In the genomic region with DNA sequence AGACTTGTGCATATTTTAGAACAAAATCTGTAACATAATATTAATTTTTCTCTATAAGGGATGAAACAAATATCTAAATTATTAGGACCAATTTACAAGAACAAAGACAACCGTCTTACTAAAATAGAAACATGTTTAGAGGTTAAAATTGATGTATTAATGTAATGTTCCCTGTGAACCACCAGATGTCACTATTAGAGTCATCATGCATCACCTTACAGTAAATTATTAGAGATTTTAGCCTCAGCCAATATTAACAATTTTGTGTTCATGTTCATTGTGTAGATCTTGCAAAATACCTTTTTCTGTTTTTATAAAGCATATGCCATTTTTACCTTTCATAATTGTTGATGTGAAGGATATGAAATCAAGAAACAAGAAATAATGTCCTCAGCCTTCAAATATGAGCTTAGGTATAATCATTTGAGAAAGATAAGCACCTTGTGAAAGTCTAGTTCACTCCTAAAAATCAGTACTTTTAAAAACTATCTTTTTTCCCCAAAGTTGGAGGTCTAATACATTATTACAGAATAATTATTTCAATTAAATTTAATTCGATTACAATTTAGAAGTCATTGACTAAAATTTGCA, we compare ENCODE assay signal across 8 cellular contexts.
DNase-seq lines count a peak whose midpoint lies in the region; ATAC-seq, FAIRE-seq and TF ChIP-seq lines count a peak whose summit lies in the region.

No MANE protein-coding gene starts in this region.

- H3K27ac Mint-ChIP-seq in activated CD8-positive, alpha-beta T cell treated with anti-CD3 and anti-CD28 coated beads, Interleukin-2, amount 10 ng/mL, durations not matched to agents 7 days and 5 days, result no peak overlapping the region

- H3K27ac ChIP-seq in RWPE1, result no peak overlapping the region

- peak; percentile 100 for FAIRE-seq in islet of Langerhans (lab: Jason Lieb, UNC)

- POLR2A ChIA-PET in RWPE1 (lab: Yijun Ruan, JAX; ENCODE audit: low non-redundant PET), result no interaction called here
- POLR2A ChIA-PET in activated CD8-positive, alpha-beta T cell treated with anti-CD3 and anti-CD28 coated beads, Interleukin-2, amount 10 ng/mL, durations not matched to agents 7 days and 5 days (lab: Charles Lee), result no interaction called here

- CTCF ChIA-PET in RWPE1 (lab: Yijun Ruan, JAX), result interaction anchor here (0.6 to 1.5 kb wide), 14 partner anchors 10 to 1379 kb away, joined by 3 to 7 read pairs (median 4); no protein-coding TSS in a partner anchor
- CTCF ChIA-PET in activated CD8-positive, alpha-beta T cell treated with anti-CD3 and anti-CD28 coated beads, Interleukin-2, amount 10 ng/mL, durations not matched to agents 7 days and 5 days (lab: Charles Lee), result interaction anchor here (0.7 to 1.6 kb wide), 3 partner anchors 9 to 15 kb away, joined by 3 to 4 read pairs (median 3); no protein-coding TSS in a partner anchor

- peak; percentile 61 for TF ChIP-seq CTCF in RWPE1 (conservative IDR thresholded peaks at IDR 0.05; ENCODE audit: low read depth)

- no peaks in the 10 kb centered on the region for H3K36me3 Mint-ChIP-seq in activated CD8-positive, alpha-beta T cell treated with anti-CD3 and anti-CD28 coated beads, Interleukin-2, amount 10 ng/mL, durations not matched to agents 7 days and 5 days (ENCODE audit: low read depth)

- H3K27me3 Mint-ChIP-seq in activated CD8-positive, alpha-beta T cell treated with anti-CD3 and anti-CD28 coated beads, Interleukin-2, amount 10 ng/mL, durations not matched to agents 7 days and 5 days (ENCODE audit: low read depth), result no peaks in the 10 kb centered on the region

- peak; percentile 61 for ATAC-seq in HG03103 (IDR thresholded peaks at IDR 0.05; ENCODE audit: low read depth, unreplicated experiment)
- no peak for ATAC-seq in activated CD8-positive, alpha-beta T cell treated with anti-CD3 and anti-CD28 coated beads, Interleukin-2, amount 10 ng/mL, durations not matched to agents 7 days and 5 days

- H3K9me3 Mint-ChIP-seq in activated CD8-positive, alpha-beta T cell treated with anti-CD3 and anti-CD28 coated beads, Interleukin-2, amount 10 ng/mL, durations not matched to agents 7 days and 5 days (ENCODE audit: insufficient read depth), result no peaks in the 10 kb centered on the region

- no peak overlapping the region for H3K4me3 Mint-ChIP-seq in activated CD8-positive, alpha-beta T cell treated with anti-CD3 and anti-CD28 coated beads, Interleukin-2, amount 10 ng/mL, durations not matched to agents 7 days and 5 days

- DNase-seq in NCI-H2107 treated with DMSO at 0.1 percent for 48 hours (lab: John Stamatoyannopoulos, UW; ENCODE audit: unreplicated experiment) (peak; percentile 3), NCI-H2107 (lab: John Stamatoyannopoulos, UW) (no peak), RWPE1 (ENCODE audit: low spot score) (peak; percentile 17), COR-L47 (lab: John Stamatoyannopoulos, UW) (no peak)
- no peak for DNase-seq in activated CD8-positive, alpha-beta T cell treated with anti-CD3 and anti-CD28 coated beads, Interleukin-2, amount 10 ng/mL, durations not matched to agents 7 days and 5 days
- DNase-seq in activated CD4-positive, alpha-beta T cell treated with anti-CD3 and anti-CD28 coated beads, Interleukin-2, amount 50 U/mL, for 48 hours, result no peak

- H3K4me1 Mint-ChIP-seq in activated CD8-positive, alpha-beta T cell treated with anti-CD3 and anti-CD28 coated beads, Interleukin-2, amount 10 ng/mL, durations not matched to agents 7 days and 5 days (ENCODE audit: low read depth), result no peaks in the 10 kb centered on the region

Comparison
In these comparisons a context has a peak if more than half of its experiments do, and no peak if none do; other contexts are left out.
1. DNase-seq: peak in NCI-H2107 treated with DMSO at 0.1 percent for 48 hours (single experiment) and RWPE1 (single experiment); none in NCI-H2107 (single experiment), COR-L47 (single experiment), activated CD8-positive, alpha-beta T cell treated with anti-CD3 and anti-CD28 coated beads, Interleukin-2, amount 10 ng/mL, durations not matched to agents 7 days and 5 days (single experiment) and activated CD4-positive, alpha-beta T cell treated with anti-CD3 and anti-CD28 coated beads, Interleukin-2, amount 50 U/mL, for 48 hours (0 of 2).